Comparison of ENCODE assay signal across 5 cellular contexts in the genomic region with DNA sequence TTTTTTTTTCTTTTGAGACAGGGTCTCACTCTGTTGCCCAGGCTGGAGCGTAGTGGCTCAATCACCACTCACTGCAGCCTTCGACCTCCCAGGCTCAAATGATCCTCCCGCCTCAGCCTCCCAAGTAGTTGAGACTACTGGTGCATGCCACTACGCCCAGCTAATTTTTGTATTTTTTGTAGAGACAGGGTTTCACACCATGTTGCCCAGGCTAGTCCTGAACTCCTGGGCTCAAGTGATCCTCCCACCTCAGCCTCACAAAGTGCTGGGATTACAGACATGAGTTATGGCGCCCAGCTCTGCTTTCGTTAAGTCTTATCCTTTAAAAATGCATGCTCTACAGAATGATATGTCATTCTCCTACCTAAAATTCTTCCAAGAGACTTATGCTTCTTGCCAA. TPM values are rescaled to one million over a fixed set of nuclear protein-coding genes. Genes with fewer than 3 reads are reported as not detected.
DNase-seq lines count a peak whose midpoint lies in the region; ATAC-seq, FAIRE-seq and TF ChIP-seq lines count a peak whose summit lies in the region.
"Not testable (repeated sequence)": the region's sequence is repeated elsewhere in the genome, so short reads cannot be mapped to it uniquely, and the experiment has no call there.

No MANE protein-coding gene starts in this region.

- H3K4me2 ChIP-seq in K562 (ENCODE audit: insufficient read depth, low read length); trophoblast cell (ENCODE audit: low read length): not testable (repeated sequence)

- H2BK120ac ChIP-seq in trophoblast cell (ENCODE audit: insufficient read depth, low read length, poor library complexity) = not testable (repeated sequence)

- H3K4ac ChIP-seq in trophoblast cell (ENCODE audit: low read depth, low read length) = peak overlapping the region; percentile 55

- TF ChIP-seq RAD21 in K562 (CRISPR knock-in tag; conservative IDR thresholded peaks at IDR 0.05 in 1 of 2, IDR thresholded peaks at IDR 0.05 in 1 of 2) = not testable (repeated sequence)

- H3K79me1 ChIP-seq in trophoblast cell (ENCODE audit: low read length) = not testable (repeated sequence)

- not testable (repeated sequence) for DNase-seq in activated naive CD4-positive, alpha-beta T cell treated with anti-CD3 and anti-CD28 coated beads, Interleukin-2, amount 10 ng/mL, durations not matched to agents 7 days and 5 days; activated naive CD8-positive, alpha-beta T cell treated with anti-CD3 and anti-CD28 coated beads, Interleukin-2, amount 10 ng/mL, durations not matched to agents 7 days and 5 days; K562 (ENCODE audit: extremely low read depth in 1 of 4, low spot score in 3 of 4); endothelial cell (ENCODE audit: low spot score); trophoblast cell

- CTCF ChIA-PET in activated naive CD4-positive, alpha-beta T cell treated with anti-CD3 and anti-CD28 coated beads, Interleukin-2, amount 10 ng/mL, durations not matched to agents 7 days and 5 days (lab: Charles Lee) = interaction anchor here (0.6 kb wide), 1 partner anchor 836 kb away, joined by 3 read pairs; no protein-coding TSS in a partner anchor
- CTCF ChIA-PET in K562 (lab: Yijun Ruan, JAX; ENCODE audit: low intra/inter-chr PET ratio) = not testable (repeated sequence)

- ATAC-seq in activated naive CD8-positive, alpha-beta T cell treated with anti-CD3 and anti-CD28 coated beads, Interleukin-2, amount 10 ng/mL, durations not matched to agents 7 days and 5 days (ENCODE audit: low read depth); K562: not testable (repeated sequence)

- not testable (repeated sequence) for TF ChIP-seq EP300 in K562 (IDR thresholded peaks at IDR 0.05; ENCODE audit: low read length)

- not testable (repeated sequence) for H3K4me3 ChIP-seq in K562; trophoblast cell (ENCODE audit: low read depth, low read length)

- not testable (repeated sequence) for H3K23ac ChIP-seq in trophoblast cell (ENCODE audit: low read length)

- not testable (repeated sequence) for H3K9me3 ChIP-seq in K562 (replicated peaks; ENCODE audit: control insufficient read depth, insufficient read depth, low read depth, low read length); trophoblast cell (ENCODE audit: insufficient read depth, low read depth, low read length)

- not testable (repeated sequence) for TF ChIP-seq POLR2A in K562 (conservative IDR thresholded peaks at IDR 0.05)

- H3K36me3 ChIP-seq in K562 (ENCODE audit: control insufficient read depth, insufficient read depth, low read length) = peaks cover 27% of the 10 kb centered on the region; the same call in 2 of the 3 replicates
- H3K36me3 ChIP-seq in trophoblast cell (ENCODE audit: control insufficient read depth in 1 of 2, insufficient read depth in 2 of 2, low read length in 2 of 2) = peaks cover 5 to 11% of the 10 kb centered on the region in 2 experiments

- not testable (repeated sequence) for H3K9me1 ChIP-seq in K562 (ENCODE audit: control insufficient read depth, insufficient read depth, low read length)

- not testable (repeated sequence) for H4K12ac ChIP-seq in trophoblast cell (ENCODE audit: low read depth, low read length)

- not testable (repeated sequence) for BruUV-seq in K562 (replicated peaks; lab: Mats Ljungman, UMichigan)

- peaks cover 95% of the 10 kb centered on the region for H3K79me2 ChIP-seq in K562 (ENCODE audit: control insufficient read depth, insufficient read depth, low read length)
- not testable (repeated sequence) for H3K79me2 ChIP-seq in trophoblast cell (ENCODE audit: control insufficient read depth, insufficient read depth, low read length, poor library complexity)

- H3K9me3 Mint-ChIP-seq in activated naive CD4-positive, alpha-beta T cell treated with anti-CD3 and anti-CD28 coated beads, Interleukin-2, amount 10 ng/mL, durations not matched to agents 7 days and 5 days = peaks cover 23% of the 10 kb centered on the region
- H3K9me3 Mint-ChIP-seq in activated naive CD8-positive, alpha-beta T cell treated with anti-CD3 and anti-CD28 coated beads, Interleukin-2, amount 10 ng/mL, durations not matched to agents 7 days and 5 days = peaks cover 17% of the 10 kb centered on the region
- H3K9me3 Mint-ChIP-seq in endothelial cell (ENCODE audit: unreplicated experiment) = not testable (repeated sequence)

- peaks cover 44% of the 10 kb centered on the region for H3K36me3 Mint-ChIP-seq in activated naive CD4-positive, alpha-beta T cell treated with anti-CD3 and anti-CD28 coated beads, Interleukin-2, amount 10 ng/mL, durations not matched to agents 7 days and 5 days
- H3K36me3 Mint-ChIP-seq in activated naive CD8-positive, alpha-beta T cell treated with anti-CD3 and anti-CD28 coated beads, Interleukin-2, amount 10 ng/mL, durations not matched to agents 7 days and 5 days = peaks cover 47% of the 10 kb centered on the region
- H3K36me3 Mint-ChIP-seq in endothelial cell (ENCODE audit: low read depth, unreplicated experiment) = not testable (repeated sequence)

- not testable (repeated sequence) for H3K18ac ChIP-seq in trophoblast cell (ENCODE audit: low read length)

- not testable (repeated sequence) for H3K27ac ChIP-seq in K562 (ENCODE audit: extremely low read depth, low read depth, low read length); trophoblast cell (ENCODE audit: low read depth, low read length)

- FAIRE-seq in K562 (lab: Jason Lieb, UNC) = not testable (repeated sequence)

- in situ Hi-C loops in K562 (cut with MboI) = not testable (repeated sequence)

- H4K8ac ChIP-seq in trophoblast cell (ENCODE audit: low read depth, low read length) = not testable (repeated sequence)

- H2AFZ ChIP-seq in K562 (ENCODE audit: low read depth, low read length); trophoblast cell (ENCODE audit: insufficient read depth, low read length, poor library complexity): not testable (repeated sequence)

- H3K4me3 Mint-ChIP-seq in activated naive CD4-positive, alpha-beta T cell treated with anti-CD3 and anti-CD28 coated beads, Interleukin-2, amount 10 ng/mL, durations not matched to agents 7 days and 5 days; activated naive CD8-positive, alpha-beta T cell treated with anti-CD3 and anti-CD28 coated beads, Interleukin-2, amount 10 ng/mL, durations not matched to agents 7 days and 5 days; endothelial cell (ENCODE audit: unreplicated experiment): not testable (repeated sequence)

- TF ChIP-seq CTCF in K562 (IDR thresholded peaks at IDR 0.05 in 2 of 3, conservative IDR thresholded peaks at IDR 0.05 in 1 of 3; ENCODE audit: insufficient read depth in 2 of 3, low read depth in 1 of 3, low read length in 3 of 3); endothelial cell (IDR thresholded peaks at IDR 0.05; ENCODE audit: unreplicated experiment): not testable (repeated sequence)

- H3K27ac Mint-ChIP-seq in activated naive CD4-positive, alpha-beta T cell treated with anti-CD3 and anti-CD28 coated beads, Interleukin-2, amount 10 ng/mL, durations not matched to agents 7 days and 5 days = peak overlapping the region; percentile 40
- peak overlapping the region; percentile 58 for H3K27ac Mint-ChIP-seq in activated naive CD8-positive, alpha-beta T cell treated with anti-CD3 and anti-CD28 coated beads, Interleukin-2, amount 10 ng/mL, durations not matched to agents 7 days and 5 days
- peak overlapping the region; percentile 4 for H3K27ac Mint-ChIP-seq in endothelial cell (ENCODE audit: unreplicated experiment)

- not testable (repeated sequence) for H2AK5ac ChIP-seq in trophoblast cell (ENCODE audit: low read length)

- H3K9ac ChIP-seq in K562 (ENCODE audit: insufficient read depth in 1 of 2, low read depth in 2 of 2, low read length in 2 of 2); trophoblast cell (ENCODE audit: low read length): not testable (repeated sequence)

- not testable (repeated sequence) for H4K20me1 ChIP-seq in K562 (replicated peaks; ENCODE audit: control insufficient read depth, insufficient read depth, low read length)

- H3K4me1 ChIP-seq in K562 (replicated peaks in 1 of 2; ENCODE audit: control insufficient read depth in 2 of 2, insufficient read depth in 2 of 2, low read length in 2 of 2); trophoblast cell (ENCODE audit: control insufficient read depth in 1 of 2, insufficient read depth in 2 of 2, low read length in 2 of 2): not testable (repeated sequence)

- POLR2A ChIA-PET in activated naive CD8-positive, alpha-beta T cell treated with anti-CD3 and anti-CD28 coated beads, Interleukin-2, amount 10 ng/mL, durations not matched to agents 7 days and 5 days (lab: Charles Lee); K562 (lab: Yijun Ruan, JAX): not testable (repeated sequence)

- H4K91ac ChIP-seq in trophoblast cell (ENCODE audit: low read depth, low read length) = not testable (repeated sequence)

- not testable (repeated sequence) for H2BK5ac ChIP-seq in trophoblast cell (ENCODE audit: low read depth, low read length, poor library complexity)

- H2BK12ac ChIP-seq in trophoblast cell (ENCODE audit: low read length) = not testable (repeated sequence)

- H3K4me1 Mint-ChIP-seq in activated naive CD4-positive, alpha-beta T cell treated with anti-CD3 and anti-CD28 coated beads, Interleukin-2, amount 10 ng/mL, durations not matched to agents 7 days and 5 days; activated naive CD8-positive, alpha-beta T cell treated with anti-CD3 and anti-CD28 coated beads, Interleukin-2, amount 10 ng/mL, durations not matched to agents 7 days and 5 days; endothelial cell (ENCODE audit: unreplicated experiment): not testable (repeated sequence)

- H3K27me3 ChIP-seq in K562 (ENCODE audit: control insufficient read depth in 2 of 2, insufficient read depth in 2 of 2, low read length in 2 of 2); trophoblast cell (ENCODE audit: insufficient read depth, low read length): not testable (repeated sequence)

- not testable (repeated sequence) for H3K27me3 Mint-ChIP-seq in activated naive CD4-positive, alpha-beta T cell treated with anti-CD3 and anti-CD28 coated beads, Interleukin-2, amount 10 ng/mL, durations not matched to agents 7 days and 5 days; activated naive CD8-positive, alpha-beta T cell treated with anti-CD3 and anti-CD28 coated beads, Interleukin-2, amount 10 ng/mL, durations not matched to agents 7 days and 5 days; endothelial cell (ENCODE audit: unreplicated experiment)

- WGBS in K562 (ENCODE audit: insufficient coverage, low coverage, missing lambda C conversion rate) = 97% methylated on average over 6 of the region's 6 CpGs
- WGBS in trophoblast cell (ENCODE audit: extremely low coverage, insufficient coverage, insufficient read length) = no CpG with 5 or more reads among the region's 6 CpGs

- not testable (repeated sequence) for H3K14ac ChIP-seq in trophoblast cell (ENCODE audit: low read length)

- intact Hi-C loops in K562 (cut with micrococcal nuclease) = not testable (repeated sequence)

RNA-seq across cellular contexts. Expression of a gene that starts 36.2 kb away (rescaled TPM):
- 10 to 100 TPM; 45.2 to 45.3 TPM for total RNA-seq in activated naive CD8-positive, alpha-beta T cell treated with anti-CD3 and anti-CD28 coated beads, Interleukin-2, amount 10 ng/mL, durations not matched to agents 7 days and 5 days
- total RNA-seq in K562 (2011; cell fraction: chromatin; rRNA removed; ENCODE audit: low replicate concordance) = 56.5 and 166 TPM in 2 replicates
- 27.3 and 49.2 TPM in 2 replicates for total RNA-seq in K562 (2011; cell fraction: nucleolus; rRNA removed)
- total RNA-seq in K562 (2011; cell fraction: nucleoplasm; rRNA removed) = 115 and 192 TPM in 2 replicates
- total RNA-seq in K562 (2014; rRNA removed) (59.3 and 64.0 TPM in 2 replicates), K562 (2014; rRNA removed; fragmentation: Illumina TruSeq; extraction: Trizol) (60.0 and 63.2 TPM in 2 replicates), K562 (2015; rRNA removed; fragmentation: Illumina TruSeq; extraction: Trizol) (59.5 and 62.7 TPM in 2 replicates), K562 (2021) (42.5 and 43.9 TPM in 2 replicates), endothelial cell (ENCODE audit: unreplicated experiment) (39.3 TPM)
- polyA plus RNA-seq in K562 (2011; rRNA removed) (27.1 and 36.7 TPM in 2 replicates), K562 (2014; fragmentation: Illumina TruSeq; extraction: Trizol) (30.6 and 32.8 TPM in 2 replicates), K562 (2014; fragmentation: Nextera tagmentation; extraction: Ambion mirVana) (10 to 100 TPM; 13.9 to 18.5 TPM), K562 (2014; rRNA removed) (28.7 and 37.2 TPM in 2 replicates)
- polyA plus RNA-seq in K562 (2011; cell fraction: cytosol; rRNA removed) = 10.5 and 19.1 TPM in 2 replicates
- 23.6 and 25.9 TPM in 2 replicates for polyA plus RNA-seq in K562 (2011; cell fraction: nucleus; rRNA removed)
- 21.0 and 24.2 TPM in 2 replicates for polyA plus RNA-seq in K562 (2012)
- 79.6 and 85.2 TPM in 2 replicates for polyA minus RNA-seq in K562 (2011; rRNA and poly(A)+ RNA removed)
- 29.5 and 30.7 TPM in 2 replicates for polyA minus RNA-seq in K562 (2011; cell fraction: cytosol; rRNA and poly(A)+ RNA removed)
- polyA minus RNA-seq in K562 (2011; cell fraction: nucleus; rRNA and poly(A)+ RNA removed) = 56.1 and 75.1 TPM in 2 replicates
- 18.2 and 20.1 TPM in 2 replicates for polyA plus RNA-seq in trophoblast cell (2013)

Comparison
In these comparisons a context has a peak if more than half of its experiments do, and no peak if none do; other contexts are left out.
1. H3K27ac Mint-ChIP-seq: peak in every context shown above with its lines; median percentile 58 in activated naive CD8-positive, alpha-beta T cell treated with anti-CD3 and anti-CD28 coated beads, Interleukin-2, amount 10 ng/mL, durations not matched to agents 7 days and 5 days; 40 in activated naive CD4-positive, alpha-beta T cell treated with anti-CD3 and anti-CD28 coated beads, Interleukin-2, amount 10 ng/mL, durations not matched to agents 7 days and 5 days; 4 in endothelial cell.